In genomic region chr12:47777741-47778558, GRCh38 we compare ENCODE assay signal across 11 cellular contexts. TPM values are rescaled to one million over a fixed set of nuclear protein-coding genes. Genes with fewer than 3 reads are reported as not detected.
DNase-seq lines count a peak whose midpoint lies in the region; ATAC-seq and TF ChIP-seq lines count a peak whose summit lies in the region.
"Had no signal": no experiment of that assay in that cellular context is flagged by ENCODE, and none has a peak within 500 bp of the region (broad histone marks: within the 10 kb centered on the region; RNA-seq: fewer than 3 reads in every experiment).

No MANE protein-coding gene starts in this region.

- H2AFZ ChIP-seq in GM23248, result no peak overlapping the region

- peak overlapping the region; percentile 53; the same call in 1 of the 2 replicates for H3K9ac ChIP-seq in GM23248

- H3K9me2 ChIP-seq in GM23248 (ENCODE audit: insufficient read depth), result no peaks in the 10 kb centered on the region

- H3K4me1 ChIP-seq in GM23248 (ENCODE audit: insufficient read depth) (peaks cover 36% of the 10 kb centered on the region), sigmoid colon (peaks cover 0 to 67% (median 57%) of the 10 kb centered on the region in 4 donors), left lung (peaks cover 19 to 63% of the 10 kb centered on the region in 2 donors), Peyer's patch (peaks cover 0 to 30% (median 5%) of the 10 kb centered on the region in 4 donors)

- no peak for TF ChIP-seq EP300 in sigmoid colon (IDR thresholded peaks at IDR 0.05)

- no peak overlapping the region for H3K4me2 ChIP-seq in GM23248 (ENCODE audit: unreplicated experiment)

- peak overlapping the region; percentile 65 for H3K27ac ChIP-seq in GM23248
- peak overlapping the region; percentile 62 to 75 (median 64) for H3K27ac ChIP-seq in sigmoid colon
- H3K27ac ChIP-seq in left lung, result peak overlapping the region in 1 of 2 donors; percentile 77
- H3K27ac ChIP-seq in Peyer's patch, result no peak overlapping the region

- H3F3A ChIP-seq in GM23248 (ENCODE audit: insufficient read depth), result peaks cover 38% of the 10 kb centered on the region

- in situ Hi-C loops in GM23248 (cut with MboI), result no loop called here

- H3K27me3 ChIP-seq in GM23248 (replicated peaks; ENCODE audit: insufficient read depth) (no peaks in the 10 kb centered on the region), sigmoid colon (no peaks in the 10 kb centered on the region), left lung (no peaks in the 10 kb centered on the region), Peyer's patch (no peaks in the 10 kb centered on the region)

- H4K20me1 ChIP-seq in GM23248 (ENCODE audit: insufficient read depth), result no peaks in the 10 kb centered on the region

- ATAC-seq in HG03571 (IDR thresholded peaks at IDR 0.05; ENCODE audit: unreplicated experiment) (no peak), left lung (no peak)

- 0 out of 2 replicates have a peak, but pooled peaks cover 3% of the 10 kb centered on the region for H3K36me3 ChIP-seq in GM23248 (ENCODE audit: low read depth)
- peaks cover 0 to 20% (median 4%) of the 10 kb centered on the region in 4 donors for H3K36me3 ChIP-seq in sigmoid colon
- peaks cover 0 to 24% of the 10 kb centered on the region in 2 donors for H3K36me3 ChIP-seq in left lung
- H3K36me3 ChIP-seq in Peyer's patch, result peaks cover 0 to 18% (median 0%) of the 10 kb centered on the region in 3 donors

- 38 to 52% methylated on average over 9 of the region's 9 CpGs for WGBS in GM23248 (ENCODE audit: low coverage in 1 of 2, low lambda C conversion rate in 2 of 2, missing lambda C conversion rate in 2 of 2), 2 experiments
- WGBS in sigmoid colon, 2 donors, result 58% methylated on average over 9 of the region's 9 CpGs

- H3K4me3 ChIP-seq in GM23248, result no peak overlapping the region
- no peak overlapping the region for H3K4me3 ChIP-seq in sigmoid colon
- no peak overlapping the region for H3K4me3 ChIP-seq in left lung
- no peak overlapping the region for H3K4me3 ChIP-seq in Peyer's patch

- TF ChIP-seq CTCF in sigmoid colon (IDR thresholded peaks at IDR 0.05), result no peak
- TF ChIP-seq CTCF in left lung (IDR thresholded peaks at IDR 0.05), result no peak
- no peak for TF ChIP-seq CTCF in Peyer's patch (IDR thresholded peaks at IDR 0.05)

- peak; percentile 31 for DNase-seq in GM23248
- peak; percentile 64 for DNase-seq in RPMI7951 (ENCODE audit: low read depth)
- peak; percentile 87 to 98 (median 95) for DNase-seq in head of caudate nucleus
- DNase-seq in sigmoid colon, result peak; percentile 80
- no peak for DNase-seq in germinal center (ENCODE audit: low spot score)
- no peak for DNase-seq in left lung
- no peak for DNase-seq in Peyer's patch
- DNase-seq: cerebellar nuclear complex; NCI-H1048; stimulated activated CD4-positive, alpha-beta T cell treated with anti-CD3 and anti-CD28 coated beads, Interleukin-1b, Interleukin-23, amount 100 ng/mL, for 48 hours had no signal

- intact Hi-C loops in head of caudate nucleus (cut with DNase I) (loop anchor here (2.0 kb wide), 2 partner anchors 19 to 63 kb away; partner anchors contain the start of gene RAPGEF3), sigmoid colon (cut with DNase I) (loop anchor here (2.0 kb wide), 1 partner anchor 63 kb away; no protein-coding TSS in a partner anchor), left lung (cut with DNase I) (loop anchor here in 1 of 2 donors (5.0 to 10.0 kb wide), 2 partner anchors 57 to 61 kb away; no protein-coding TSS in a partner anchor)

- H3K9me3 ChIP-seq in GM23248 (ENCODE audit: low read depth) (no peaks in the 10 kb centered on the region), sigmoid colon (no peaks in the 10 kb centered on the region), left lung (no peaks in the 10 kb centered on the region), Peyer's patch (no peaks in the 10 kb centered on the region)

- TF ChIP-seq POLR2A in sigmoid colon (IDR thresholded peaks at IDR 0.05) (no peak), Peyer's patch (IDR thresholded peaks at IDR 0.05) (no peak)

- H3K79me2 ChIP-seq in GM23248 (ENCODE audit: insufficient read depth), result no peaks in the 10 kb centered on the region

RNA-seq across cellular contexts. Expression of gene SLC48A1, which starts 4.9 kb away (rescaled TPM):
- total RNA-seq in GM23248 (2014; rRNA removed; shearing (Covaris generic)), result 16.4 and 20.9 TPM in 2 replicates
- polyA plus RNA-seq in GM23248 (2016; fragmentation: Nextera tagmentation; extraction: Ambion mirVana) (19.1 and 21.8 TPM in 2 replicates), sigmoid colon (10 to 100 TPM in 2 of 3 donors, 1 to 10 TPM in 1; 6.9 to 14.2 (median 12.0) TPM)
- total RNA-seq in RPMI7951 (2014; rRNA removed; shearing (Covaris generic)), result 6.3 and 7.2 TPM in 2 replicates
- total RNA-seq in sigmoid colon (10 to 100 TPM; 30.3 to 46.6 (median 32.2) TPM), left lung (10 to 100 TPM; 35.4 to 38.6 TPM), Peyer's patch (10 to 100 TPM; 14.9 to 21.5 (median 15.9) TPM)

RNA-seq across cellular contexts. Expression of gene RAPGEF3, which starts 19.3 kb away (rescaled TPM):
- total RNA-seq in GM23248 (2014; rRNA removed; shearing (Covaris generic)), result 1.3 and 3.7 TPM in 2 replicates
- 1.1 and 1.4 TPM in 2 replicates for polyA plus RNA-seq in GM23248 (2016; fragmentation: Nextera tagmentation; extraction: Ambion mirVana)
- 0.48 and 0.88 TPM in 2 replicates for total RNA-seq in RPMI7951 (2014; rRNA removed; shearing (Covaris generic))
- total RNA-seq in sigmoid colon, result 10 to 100 TPM; 13.8 to 36.8 (median 14.6) TPM
- 10 to 100 TPM in 1 of 3 donors, 1 to 10 TPM in 2; 3.9 to 16.2 (median 4.2) TPM for polyA plus RNA-seq in sigmoid colon
- total RNA-seq in left lung, result 10 to 100 TPM; 15.9 to 28.9 TPM
- total RNA-seq in Peyer's patch, result 10 to 100 TPM in 3 of 4 donors, 1 to 10 TPM in 1; 4.9 to 33.0 (median 16.9) TPM

RNA-seq across cellular contexts. Expression of gene HDAC7, which starts 41.8 kb away (rescaled TPM):
- total RNA-seq in GM23248 (2014; rRNA removed; shearing (Covaris generic)), result 62.9 and 72.3 TPM in 2 replicates
- polyA plus RNA-seq in GM23248 (2016; fragmentation: Nextera tagmentation; extraction: Ambion mirVana) (45.3 and 46.2 TPM in 2 replicates), sigmoid colon (10 to 100 TPM in 2 of 3 donors, 1 to 10 TPM in 1; 6.5 to 44.8 (median 16.8) TPM)
- 13.9 and 16.0 TPM in 2 replicates for total RNA-seq in RPMI7951 (2014; rRNA removed; shearing (Covaris generic))
- total RNA-seq in sigmoid colon (10 to 100 TPM; 45.3 to 79.2 (median 53.1) TPM), left lung (100 to 1,000 TPM; 102 to 115 TPM), Peyer's patch (10 to 100 TPM in 3 of 4 donors, 1 to 10 TPM in 1; 9.8 to 80.9 (median 36.8) TPM)

RNA-seq across cellular contexts. Expression of gene ENDOU, which starts 52.7 kb away (rescaled TPM):
- total RNA-seq in GM23248 (2014; rRNA removed; shearing (Covaris generic)), result 0.22 TPM in 1 of 2 replicates, not detected in the other
- 0.10 TPM in 1 of 2 replicates, not detected in the other for polyA plus RNA-seq in GM23248 (2016; fragmentation: Nextera tagmentation; extraction: Ambion mirVana)
- total RNA-seq in RPMI7951 (2014; rRNA removed; shearing (Covaris generic)), result 0.24 TPM in 1 of 2 replicates, not detected in the other
- 1 to 10 TPM in 1 of 4 donors, under 1 TPM in 2, not detected in 1; 0.36 to 1.6 (median 0.49) TPM for total RNA-seq in sigmoid colon
- polyA plus RNA-seq in sigmoid colon, result under 1 TPM in 1 of 3 donors, not detected in 2; 0.25 TPM
- not detected for total RNA-seq in left lung
- not detected for total RNA-seq in Peyer's patch

Comparison
In these comparisons a context has a peak if more than half of its experiments do, and no peak if none do; other contexts are left out.
1. DNase-seq: peak in GM23248 (single experiment), RPMI7951 (single experiment), head of caudate nucleus (42 of 42) and sigmoid colon (single experiment); none in germinal center (single experiment), left lung (0 of 2) and Peyer's patch (0 of 3).
2. H3K27ac ChIP-seq: peak in GM23248 (single experiment) and sigmoid colon (4 of 4); none in Peyer's patch (0 of 4).